ENCODE assay signal across 35 cellular contexts in the genomic region with DNA sequence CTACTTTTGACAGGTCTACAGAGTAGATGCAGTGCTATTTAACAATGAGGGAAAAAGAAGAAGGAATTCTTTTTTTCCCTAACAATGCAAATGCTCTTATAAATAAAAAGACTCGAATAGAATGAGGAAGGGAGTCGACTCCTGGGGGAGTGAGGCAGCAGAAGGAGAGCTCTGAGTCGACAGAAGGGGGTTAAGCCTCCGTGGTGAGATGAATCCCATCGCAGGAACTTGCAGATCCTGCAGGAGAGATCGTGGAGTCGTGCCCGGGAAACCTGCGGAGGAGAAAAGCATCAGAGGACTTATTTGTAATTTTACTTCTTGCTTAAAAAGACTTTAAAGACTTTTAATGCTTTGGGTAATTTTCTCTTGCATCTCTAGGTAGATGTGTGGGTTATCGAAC. TPM values are rescaled to one million over a fixed set of nuclear protein-coding genes. Genes with fewer than 3 reads are reported as not detected.
"Had no signal": no experiment of that assay in that cellular context is flagged by ENCODE, and none has a peak within 500 bp of the region (broad histone marks: within the 10 kb centered on the region; RNA-seq: fewer than 3 reads in every experiment).

No MANE protein-coding gene starts in this region.

- H3K9ac ChIP-seq: parathyroid adenoma had no signal

- ATAC-seq: naive thymus-derived CD8-positive, alpha-beta T cell; natural killer cell treated with Interleukin-12 subunit alpha and Interleukin-12 subunit beta and Interleukin-15 and Interleukin-18, amount 100 ng/mL, for 72 hours; psoas muscle; right cardiac atrium; sciatic nerve; stimulated activated memory B cell treated with anti-CD40 and anti-IgM and Interleukin-4, amounts not matched to agents 10 μg/mL and 1 μg/mL and 100 μg/mL, for 72 hours; upper lobe of right lung had no signal

- H3K4me2 ChIP-seq: smooth muscle cell had no signal

- H3K9me3 Mint-ChIP-seq: naive thymus-derived CD8-positive, alpha-beta T cell; natural killer cell treated with Interleukin-12 subunit alpha and Interleukin-12 subunit beta and Interleukin-15 and Interleukin-18, amount 100 ng/mL, for 72 hours; nephron progenitor cell; neural crest cell; stimulated activated naive CD8-positive, alpha-beta T cell treated with anti-CD3 and anti-CD28 coated beads, Interleukin-15, Interleukin-2, amounts not matched to agents 100 ng/mL and 50 ng/mL, for 24 hours; type B pancreatic cell had no signal

- H3K27ac Mint-ChIP-seq: naive B cell; naive thymus-derived CD8-positive, alpha-beta T cell; natural killer cell treated with Interleukin-12 subunit alpha and Interleukin-12 subunit beta and Interleukin-15 and Interleukin-18, amount 100 ng/mL, for 72 hours; nephron progenitor cell; progenitor cell of endocrine pancreas; stimulated activated memory B cell treated with anti-CD40 and anti-IgM and Interleukin-4, amounts not matched to agents 10 μg/mL and 1 μg/mL and 100 μg/mL, for 72 hours; stimulated activated naive CD8-positive, alpha-beta T cell treated with anti-CD3 and anti-CD28 coated beads, Interleukin-15, Interleukin-2, amounts not matched to agents 100 ng/mL and 50 ng/mL, for 24 hours; type B pancreatic cell had no signal

- H3K4me1 Mint-ChIP-seq: naive B cell; nephron progenitor cell; neural crest cell; stimulated activated memory B cell treated with anti-CD40 and anti-IgM and Interleukin-4, amounts not matched to agents 10 μg/mL and 1 μg/mL and 100 μg/mL, for 72 hours had no signal

- H3K27me3 ChIP-seq: ovary, testis, upper lobe of right lung, uterus had no signal

- H3K79me2 ChIP-seq: parathyroid adenoma had no signal

- H3K27ac ChIP-seq: neutrophil, ovary, parathyroid adenoma, psoas muscle, skin epidermis, spleen, suprapubic skin, testis, tibial artery, transverse colon, upper lobe of right lung, uterus had no signal

- H3K4me3 ChIP-seq: ovary, psoas muscle, skin epidermis, smooth muscle cell, spleen, suprapubic skin, testis, tibial artery, transverse colon, upper lobe of right lung, uterus had no signal

- H3K9me3 ChIP-seq: neutrophil, ovary, psoas muscle, spleen, suprapubic skin, testis, tibial artery, transverse colon, upper lobe of right lung, uterus had no signal

- H3K36me3 Mint-ChIP-seq: natural killer cell treated with Interleukin-12 subunit alpha and Interleukin-12 subunit beta and Interleukin-15 and Interleukin-18, amount 100 ng/mL, for 72 hours; stimulated activated memory B cell treated with anti-CD40 and anti-IgM and Interleukin-4, amounts not matched to agents 10 μg/mL and 1 μg/mL and 100 μg/mL, for 72 hours; type B pancreatic cell had no signal

- H3K36me3 ChIP-seq: neutrophil, ovary, spleen, suprapubic skin, tibial artery, transverse colon, upper lobe of right lung, uterus had no signal

- H3K4me1 ChIP-seq: parathyroid adenoma, psoas muscle, spleen, suprapubic skin, testis, tibial artery, transverse colon, upper lobe of right lung, uterus had no signal

- H3K4me3 Mint-ChIP-seq: naive B cell; naive thymus-derived CD8-positive, alpha-beta T cell; natural killer cell treated with Interleukin-12 subunit alpha and Interleukin-12 subunit beta and Interleukin-15 and Interleukin-18, amount 100 ng/mL, for 72 hours; nephron progenitor cell; neural crest cell; stimulated activated memory B cell treated with anti-CD40 and anti-IgM and Interleukin-4, amounts not matched to agents 10 μg/mL and 1 μg/mL and 100 μg/mL, for 72 hours; stimulated activated naive CD8-positive, alpha-beta T cell treated with anti-CD3 and anti-CD28 coated beads, Interleukin-15, Interleukin-2, amounts not matched to agents 100 ng/mL and 50 ng/mL, for 24 hours; type B pancreatic cell had no signal

- H2AFZ ChIP-seq: parathyroid adenoma had no signal

- DNase-seq: naive B cell; naive thymus-derived CD8-positive, alpha-beta T cell; nephron progenitor cell; nucleus accumbens; ovary; posterior cingulate gyrus; psoas muscle; right cardiac atrium; spleen; stimulated activated CD4-positive, alpha-beta T cell treated with anti-CD3 and anti-CD28 coated beads, Interleukin-12 subunit alpha, Interleukin-12 subunit beta, amount 100 ng/mL, for 4 hours; stimulated activated CD4-positive, alpha-beta T cell treated with anti-CD3 and anti-CD28 coated beads, Interleukin-1b, Interleukin-23, amount 100 ng/mL, for 48 hours; stimulated activated CD4-positive, alpha-beta T cell treated with anti-CD3 and anti-CD28 coated beads, Interleukin-4, amount 100 ng/mL, for 1 hour; stimulated activated CD4-positive, alpha-beta T cell treated with anti-CD3 and anti-CD28 coated beads, Interleukin-4, amount 100 ng/mL, for 4 hours; stimulated activated CD8-positive, alpha-beta memory T cell treated with anti-CD3 and anti-CD28 coated beads, Interleukin-4, amount 100 ng/mL, for 48 hours; stimulated activated naive CD4-positive, alpha-beta T cell; substantia nigra; testis; tibial artery; transverse colon; upper lobe of right lung; uterus had no signal

RNA-seq across cellular contexts. Expression of a gene that starts 17.4 kb away (rescaled TPM):
- total RNA-seq: myocyte; naive thymus-derived CD8-positive, alpha-beta T cell; natural killer cell treated with Interleukin-12 subunit alpha and Interleukin-12 subunit beta and Interleukin-15 and Interleukin-18, amount 100 ng/mL, for 72 hours; neural crest cell; omental fat pad; right cardiac atrium; sciatic nerve; spleen; transverse colon had no signal

RNA-seq across cellular contexts. Expression of a gene that starts 53.7 kb away (rescaled TPM):
- total RNA-seq: myocyte; naive thymus-derived CD8-positive, alpha-beta T cell; natural killer cell treated with Interleukin-12 subunit alpha and Interleukin-12 subunit beta and Interleukin-15 and Interleukin-18, amount 100 ng/mL, for 72 hours; neural crest cell had no signal
